ENCODE assay signal across 1 cellular context in genomic region chr11:124875943-124876817, GRCh38.
TF ChIP-seq lines count a peak whose summit lies in the region.

No MANE protein-coding gene starts in this region.

TF ChIP-seq in SK-N-SH, 30 proteins besides CTCF, POLR2A, EP300 and RAD21 (continued from another document):
- TF ChIP-seq ZBTB33 (IDR thresholded peaks at IDR 0.05; ENCODE audit: borderline replicate concordance, low read depth) (no peak), RXRA (IDR thresholded peaks at IDR 0.05; ENCODE audit: borderline replicate concordance, low read depth) (no peak), EZH2phosphoT487 (IDR thresholded peaks at IDR 0.05; ENCODE audit: borderline replicate concordance, low read depth) (no peak), JUND (IDR thresholded peaks at IDR 0.05) (no peak), RFX5 (IDR thresholded peaks at IDR 0.05; ENCODE audit: low read length) (no peak; the same call in 1 of the 2 replicates), REST (IDR thresholded peaks at IDR 0.05; ENCODE audit: low read depth, low read length) (no peak; the same call in 1 of the 2 replicates), NFIC (IDR thresholded peaks at IDR 0.05; ENCODE audit: borderline replicate concordance) (peak; percentile 80), SIN3A (IDR thresholded peaks at IDR 0.05; ENCODE audit: borderline replicate concordance, low read depth, low read length) (no peak; the same call in 1 of the 2 replicates), USF1 (IDR thresholded peaks at IDR 0.05; ENCODE audit: borderline replicate concordance, low read depth) (no peak), MAX (IDR thresholded peaks at IDR 0.05; ENCODE audit: low read depth) (peak; percentile 78), TCF12 (IDR thresholded peaks at IDR 0.05) (peak; percentile 37; the same call in 1 of the 2 replicates), MEF2A (IDR thresholded peaks at IDR 0.05; ENCODE audit: borderline replicate concordance, low read depth) (no peak), NRF1 (IDR thresholded peaks at IDR 0.05; ENCODE audit: low read depth, low read length) (peak; percentile 63), TEAD4 (IDR thresholded peaks at IDR 0.05; ENCODE audit: borderline replicate concordance, insufficient read depth) (no peak), MXI1 (IDR thresholded peaks at IDR 0.05; ENCODE audit: low read depth, low read length) (peak; percentile 61), FOXM1 (IDR thresholded peaks at IDR 0.05; ENCODE audit: low read depth) (no peak), FOXJ3 (CRISPR knock-in tag; IDR thresholded peaks at IDR 0.05) (no peak), ELF1 (IDR thresholded peaks at IDR 0.05) (no peak), TAF1 (IDR thresholded peaks at IDR 0.05; ENCODE audit: borderline replicate concordance, low read depth, low read length) (peak; percentile 62), POLR2AphosphoS5 (IDR thresholded peaks at IDR 0.05; ENCODE audit: low read depth, low read length) (peak; percentile 80), GATA2 (CRISPR knock-in tag; IDR thresholded peaks at IDR 0.05) (no peak), FOSL2 (IDR thresholded peaks at IDR 0.05; ENCODE audit: borderline replicate concordance, low read depth) (peak; percentile 9; the same call in 1 of the 2 replicates), RCOR1 (IDR thresholded peaks at IDR 0.05; ENCODE audit: low read length) (no peak), GABPA (IDR thresholded peaks at IDR 0.05; ENCODE audit: low read depth) (peak; percentile 59), YY1 (IDR thresholded peaks at IDR 0.05; ENCODE audit: low read depth) (peak; percentile 46; the same call in 1 of the 2 replicates), SMC3 (IDR thresholded peaks at IDR 0.05; ENCODE audit: low read depth, low read length) (peak; percentile 36; the same call in 1 of the 2 replicates)
